1 cellular context compared by ENCODE assay signal in genomic region chr22:38419121-38419863, GRCh38.
TF ChIP-seq lines count a peak whose summit lies in the region.

No MANE protein-coding gene starts in this region.

TF ChIP-seq in GM23338, 12 proteins besides CTCF, POLR2A, EP300 and RAD21 (continued from another document):
- TF ChIP-seq REST (IDR thresholded peaks at IDR 0.05; ENCODE audit: unreplicated experiment) (no peak), ZNF462 (CRISPR knock-in tag; IDR thresholded peaks at IDR 0.05) (no peak), STAT1 (IDR thresholded peaks at IDR 0.05; ENCODE audit: unreplicated experiment) (no peak), ZNF114 (CRISPR knock-in tag; IDR thresholded peaks at IDR 0.05) (no peak), CREB1 (CRISPR knock-in tag; IDR thresholded peaks at IDR 0.05; ENCODE audit: low read depth) (no peak), JUNB (IDR thresholded peaks at IDR 0.05; ENCODE audit: unreplicated experiment) (no peak)
